In genomic region chr22:49784630-49784971, GRCh38 we compare ENCODE assay signal across 24 cellular contexts.
"Had no signal": no experiment of that assay in that cellular context is flagged by ENCODE, and none has a peak within 500 bp of the region (broad histone marks: within the 10 kb centered on the region; RNA-seq: fewer than 3 reads in every experiment).

No MANE protein-coding gene starts in this region.

- ATAC-seq: activated CD8-positive, alpha-beta T cell treated with anti-CD3 and anti-CD28 coated beads for 36 hours; activated naive CD8-positive, alpha-beta T cell treated with anti-CD3 and anti-CD28 coated beads, Interleukin-2, amount 50 U/mL, for 24 hours; left colon; naive thymus-derived CD4-positive, alpha-beta T cell; stimulated activated naive B cell treated with anti-CD40 and anti-IgM and Interleukin-4, amounts not matched to agents 10 μg/mL and 1 μg/mL and 100 μg/mL, for 72 hours; T-cell had no signal

- H3K27ac ChIP-seq: epithelial cell of prostate, esophagus squamous epithelium, sigmoid colon, stomach, tibial artery had no signal

- H3K4me3 ChIP-seq: esophagus squamous epithelium, sigmoid colon, stomach, tibial artery had no signal

- H3K27me3 ChIP-seq: esophagus squamous epithelium, sigmoid colon, stomach, tibial artery had no signal

- DNase-seq: activated B cell treated with CpG ODN at 0.5 μM for 24 hours; activated CD4-positive, alpha-beta T cell treated with anti-CD3 and anti-CD28 coated beads, Interleukin-2, amount 50 U/mL, for 1 hour; activated CD8-positive, alpha-beta memory T cell treated with anti-CD3 and anti-CD28 coated beads, Interleukin-2, amount 10 ng/mL, durations not matched to agents 7 days and 5 days; activated CD8-positive, alpha-beta T cell treated with anti-CD3 and anti-CD28 coated beads for 36 hours; activated naive CD8-positive, alpha-beta T cell treated with anti-CD3 and anti-CD28 coated beads, Interleukin-2, amount 50 U/mL, for 24 hours; activated T-cell treated with anti-CD3 and anti-CD28 coated beads, Interleukin-2, amount 50 U/mL, for 48 hours; amygdala; dermis blood vessel endothelial cell; effector CD4-positive, alpha-beta T cell; esophagus squamous epithelium; foreskin melanocyte; islet precursor cell; left colon; small intestine; stimulated activated CD4-positive, alpha-beta T cell treated with anti-CD3 and anti-CD28 coated beads, Interleukin-1b, Interleukin-23, amount 100 ng/mL, for 48 hours; stimulated activated CD4-positive, alpha-beta T cell treated with anti-CD3 and anti-CD28 coated beads, Interleukin-4, amount 100 ng/mL, for 4 hours; stimulated activated CD8-positive, alpha-beta memory T cell treated with anti-CD3 and anti-CD28 coated beads, Interleukin-4, amount 100 ng/mL, for 48 hours; stimulated activated naive B cell treated with anti-CD40 and anti-IgM and Interleukin-4, amounts not matched to agents 10 μg/mL and 1 μg/mL and 100 μg/mL, for 72 hours; stomach; tibial artery had no signal

- H3K9me3 ChIP-seq: esophagus squamous epithelium, sigmoid colon, stomach, tibial artery had no signal
